Comparison of ENCODE assay signal across 21 cellular contexts in the genomic region with DNA sequence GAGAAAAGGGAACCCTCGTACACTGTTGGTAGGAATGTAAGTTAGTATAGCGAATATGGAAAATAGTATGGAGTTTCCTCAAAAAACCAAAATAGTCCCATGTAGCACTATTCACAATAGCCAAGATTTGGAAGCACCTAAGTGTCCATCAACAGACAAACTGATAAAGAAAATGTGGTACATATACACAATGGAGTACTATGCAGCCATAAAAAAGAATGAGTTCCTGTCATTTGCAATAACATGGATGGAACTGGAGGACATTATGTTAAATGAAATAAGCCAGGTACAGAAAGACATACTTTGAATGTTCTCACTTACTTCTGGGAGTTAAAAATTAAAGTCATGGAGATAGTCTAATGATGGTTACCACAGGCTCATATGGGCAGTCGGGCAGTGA. TPM values are rescaled to one million over a fixed set of nuclear protein-coding genes. Genes with fewer than 3 reads are reported as not detected.
DNase-seq lines count a peak whose midpoint lies in the region; ATAC-seq, FAIRE-seq and TF ChIP-seq lines count a peak whose summit lies in the region.
"Had no signal": no experiment of that assay in that cellular context is flagged by ENCODE, and none has a peak within 500 bp of the region (broad histone marks: within the 10 kb centered on the region; RNA-seq: fewer than 3 reads in every experiment).

No MANE protein-coding gene starts in this region.

- H3K9ac ChIP-seq in K562 (ENCODE audit: insufficient read depth in 1 of 2, low read depth in 2 of 2, low read length in 2 of 2) = no peak overlapping the region
- H3K9ac ChIP-seq: BLaER1, GM23248 had no signal

- intact Hi-C loops in activated naive CD4-positive, alpha-beta T cell treated with anti-CD3 and anti-CD28 coated beads for 36 hours (cut with micrococcal nuclease) = no loop called here
- intact Hi-C loops in CD8-positive, alpha-beta T cell (cut with DNase I, micrococcal nuclease) = loop anchor here in 1 of 2 experiments (5.0 kb wide), 1 partner anchor 257 kb away; the partner anchor contains the start of gene TSGA10IP
- intact Hi-C loops in K562 (cut with micrococcal nuclease) (no loop called here), Right ventricle myocardium superior (cut with DNase I) (no loop called here), cardiac septum (cut with DNase I) (no loop called here)

- no peak overlapping the region for H3K27ac ChIP-seq in CD8-positive, alpha-beta T cell (ENCODE audit: low read depth, low read length)
- no peak overlapping the region for H3K27ac ChIP-seq in K562 (ENCODE audit: extremely low read depth, low read depth, low read length)
- H3K27ac ChIP-seq: BLaER1, C4-2B, GM23248 had no signal

- H3K4me2 ChIP-seq in K562 (ENCODE audit: insufficient read depth, low read length) = no peak overlapping the region
- H3K4me2 ChIP-seq: BLaER1 had no signal

- no peak overlapping the region for H3K4me3 Mint-ChIP-seq in activated naive CD4-positive, alpha-beta T cell treated with anti-CD3 and anti-CD28 coated beads, Interleukin-2, amount 50 U/mL, for 24 hours
- H3K4me3 Mint-ChIP-seq in activated naive CD4-positive, alpha-beta T cell treated with anti-CD3 and anti-CD28 coated beads for 36 hours = no peak overlapping the region
- H3K4me3 Mint-ChIP-seq in CD8-positive, alpha-beta T cell = no peak overlapping the region
- H3K4me3 Mint-ChIP-seq: B cell; CD4-positive, alpha-beta T cell had no signal

- POLR2A ChIA-PET in CD8-positive, alpha-beta T cell (lab: Charles Lee) = no interaction called here
- POLR2A ChIA-PET in K562 (lab: Yijun Ruan, JAX) = no interaction called here

- no peak overlapping the region for H2AFZ ChIP-seq in K562 (ENCODE audit: low read depth, low read length)
- H2AFZ ChIP-seq: GM23248 had no signal

- in situ Hi-C loops in K562 (cut with MboI) = no loop called here

- CTCF ChIA-PET in activated naive CD4-positive, alpha-beta T cell treated with anti-CD3 and anti-CD28 coated beads for 36 hours (lab: Charles Lee) = no interaction called here
- CTCF ChIA-PET in CD8-positive, alpha-beta T cell (lab: Charles Lee) = no interaction called here
- CTCF ChIA-PET in K562 (lab: Yijun Ruan, JAX; ENCODE audit: low intra/inter-chr PET ratio) = no interaction called here

- H3K36me3 Mint-ChIP-seq in activated naive CD4-positive, alpha-beta T cell treated with anti-CD3 and anti-CD28 coated beads, Interleukin-2, amount 50 U/mL, for 24 hours = peaks cover 18% of the 10 kb centered on the region
- peaks cover 13% of the 10 kb centered on the region for H3K36me3 Mint-ChIP-seq in activated naive CD4-positive, alpha-beta T cell treated with anti-CD3 and anti-CD28 coated beads for 36 hours (ENCODE audit: low read depth)
- H3K36me3 Mint-ChIP-seq in CD8-positive, alpha-beta T cell = peaks cover 51% of the 10 kb centered on the region

- no peaks in the 10 kb centered on the region for H3K27me3 Mint-ChIP-seq in activated naive CD4-positive, alpha-beta T cell treated with anti-CD3 and anti-CD28 coated beads, Interleukin-2, amount 50 U/mL, for 24 hours
- no peaks in the 10 kb centered on the region for H3K27me3 Mint-ChIP-seq in activated naive CD4-positive, alpha-beta T cell treated with anti-CD3 and anti-CD28 coated beads for 36 hours (ENCODE audit: low read depth)
- no peaks in the 10 kb centered on the region for H3K27me3 Mint-ChIP-seq in CD8-positive, alpha-beta T cell (ENCODE audit: low read depth)
- H3K27me3 Mint-ChIP-seq: B cell; CD4-positive, alpha-beta T cell had no signal

- H3K9me3 ChIP-seq in CD8-positive, alpha-beta T cell (ENCODE audit: low read length) = no peaks in the 10 kb centered on the region
- H3K9me3 ChIP-seq in K562 (replicated peaks; ENCODE audit: control insufficient read depth, insufficient read depth, low read depth, low read length) = no peaks in the 10 kb centered on the region

- TF ChIP-seq EP300 in K562 (IDR thresholded peaks at IDR 0.05; ENCODE audit: low read length) = no peak

- no peaks in the 10 kb centered on the region for H3K4me1 ChIP-seq in CD8-positive, alpha-beta T cell (ENCODE audit: insufficient read depth, low read length)
- H3K4me1 ChIP-seq in K562 (replicated peaks in 1 of 2; ENCODE audit: control insufficient read depth in 2 of 2, insufficient read depth in 2 of 2, low read length in 2 of 2) = peaks cover 3 to 4% of the 10 kb centered on the region in 2 experiments; a peak in 2 of 5 replicates
- H3K4me1 ChIP-seq: Caco-2 had no signal

- TF ChIP-seq RAD21 in K562 (CRISPR knock-in tag; conservative IDR thresholded peaks at IDR 0.05 in 1 of 2, IDR thresholded peaks at IDR 0.05 in 1 of 2) = no peak

- peaks cover 3% of the 10 kb centered on the region for H3K36me3 ChIP-seq in CD8-positive, alpha-beta T cell (ENCODE audit: insufficient read depth, low read length)
- no peaks in the 10 kb centered on the region for H3K36me3 ChIP-seq in K562 (ENCODE audit: control insufficient read depth, insufficient read depth, low read length)

- no peak overlapping the region for H3K4me3 ChIP-seq in CD8-positive, alpha-beta T cell (ENCODE audit: low read depth, low read length)
- no peak overlapping the region for H3K4me3 ChIP-seq in K562
- H3K4me3 ChIP-seq: BLaER1, GM23248 had no signal

- FAIRE-seq in K562 (lab: Jason Lieb, UNC) = no peak
- FAIRE-seq: G401.6, GM12892, H1 had no signal

- no peaks in the 10 kb centered on the region for H3K79me2 ChIP-seq in K562 (ENCODE audit: control insufficient read depth, insufficient read depth, low read length)

- H3K4me1 Mint-ChIP-seq in activated naive CD4-positive, alpha-beta T cell treated with anti-CD3 and anti-CD28 coated beads, Interleukin-2, amount 50 U/mL, for 24 hours = no peaks in the 10 kb centered on the region
- peaks cover 4% of the 10 kb centered on the region for H3K4me1 Mint-ChIP-seq in activated naive CD4-positive, alpha-beta T cell treated with anti-CD3 and anti-CD28 coated beads for 36 hours (ENCODE audit: low read depth)
- H3K4me1 Mint-ChIP-seq in CD8-positive, alpha-beta T cell (ENCODE audit: low read depth) = peaks cover 3% of the 10 kb centered on the region

- H3K9me3 Mint-ChIP-seq in activated naive CD4-positive, alpha-beta T cell treated with anti-CD3 and anti-CD28 coated beads, Interleukin-2, amount 50 U/mL, for 24 hours = no peaks in the 10 kb centered on the region
- peaks cover 17% of the 10 kb centered on the region for H3K9me3 Mint-ChIP-seq in activated naive CD4-positive, alpha-beta T cell treated with anti-CD3 and anti-CD28 coated beads for 36 hours
- H3K9me3 Mint-ChIP-seq in CD8-positive, alpha-beta T cell = peaks cover 24% of the 10 kb centered on the region

- no peak for DNase-seq in activated naive CD4-positive, alpha-beta T cell treated with anti-CD3 and anti-CD28 coated beads for 36 hours
- DNase-seq in CD8-positive, alpha-beta T cell = no peak
- no peak for DNase-seq in K562 (ENCODE audit: extremely low read depth in 1 of 4, low spot score in 3 of 4)
- DNase-seq in Right ventricle myocardium superior = no peak
- DNase-seq in cardiac septum (ENCODE audit: low spot score) = no peak
- no peak for DNase-seq in NCI-H2029 treated with DMSO at 0.1 percent for 48 hours (lab: John Stamatoyannopoulos, UW)
- DNase-seq: 8988T; Caco-2; CD4-positive, alpha-beta T cell; DMS153; DND-41; GM23248; H7; HCEC 1CT had no signal

- no peak for TF ChIP-seq CTCF in CD8-positive, alpha-beta T cell (IDR thresholded peaks at IDR 0.05)
- TF ChIP-seq CTCF in K562 (IDR thresholded peaks at IDR 0.05 in 2 of 3, conservative IDR thresholded peaks at IDR 0.05 in 1 of 3; ENCODE audit: insufficient read depth in 2 of 3, low read depth in 1 of 3, low read length in 3 of 3) = no peak

- no peak for ATAC-seq in CD8-positive, alpha-beta T cell
- ATAC-seq in K562 = no peak
- ATAC-seq in Right ventricle myocardium superior (ENCODE audit: poor library complexity) = no peak

- H3K27me3 ChIP-seq in CD8-positive, alpha-beta T cell (ENCODE audit: insufficient read depth, low read length) = no peaks in the 10 kb centered on the region
- no peaks in the 10 kb centered on the region for H3K27me3 ChIP-seq in K562 (ENCODE audit: control insufficient read depth in 2 of 2, insufficient read depth in 2 of 2, low read length in 2 of 2)
- H3K27me3 ChIP-seq: BLaER1 had no signal

- no peaks in the 10 kb centered on the region for H4K20me1 ChIP-seq in K562 (replicated peaks; ENCODE audit: control insufficient read depth, insufficient read depth, low read length)
- H4K20me1 ChIP-seq: BLaER1 had no signal

- no peaks in the 10 kb centered on the region for H3K9me1 ChIP-seq in K562 (ENCODE audit: control insufficient read depth, insufficient read depth, low read length)

- 96% methylated on average over 3 of the region's 3 CpGs for WGBS in K562 (ENCODE audit: insufficient coverage, low coverage, missing lambda C conversion rate)

- no peak for TF ChIP-seq POLR2A in K562 (conservative IDR thresholded peaks at IDR 0.05)

- BruUV-seq in K562 (replicated peaks; lab: Mats Ljungman, UMichigan) = no TSS peak

- H3K27ac Mint-ChIP-seq in activated naive CD4-positive, alpha-beta T cell treated with anti-CD3 and anti-CD28 coated beads, Interleukin-2, amount 50 U/mL, for 24 hours = peak overlapping the region; percentile 46
- no peak overlapping the region for H3K27ac Mint-ChIP-seq in activated naive CD4-positive, alpha-beta T cell treated with anti-CD3 and anti-CD28 coated beads for 36 hours
- H3K27ac Mint-ChIP-seq in CD8-positive, alpha-beta T cell = peak overlapping the region; percentile 68
- H3K27ac Mint-ChIP-seq: B cell had no signal

TF ChIP-seq in K562, 482 proteins besides CTCF, POLR2A, EP300 and RAD21 (continues in another document):
- no peak for TF ChIP-seq CSDE1 (IDR thresholded peaks at IDR 0.05)

RNA-seq across cellular contexts. Expression of gene KLC2, which starts 53.1 kb away (rescaled TPM):
- 10 to 100 TPM; 36.9 to 41.7 TPM for total RNA-seq in activated naive CD4-positive, alpha-beta T cell treated with anti-CD3 and anti-CD28 coated beads for 36 hours
- 10 to 100 TPM; 29.6 to 35.4 TPM for total RNA-seq in CD8-positive, alpha-beta T cell
- total RNA-seq in K562 (2011; cell fraction: chromatin; rRNA removed; ENCODE audit: low replicate concordance) = 40.5 and 97.2 TPM in 2 replicates
- 43.6 and 44.5 TPM in 2 replicates for total RNA-seq in K562 (2011; cell fraction: nucleolus; rRNA removed)
- 39.9 and 51.1 TPM in 2 replicates for total RNA-seq in K562 (2011; cell fraction: nucleoplasm; rRNA removed)
- total RNA-seq in K562 (2014; rRNA removed) = 9.3 and 10.2 TPM in 2 replicates
- total RNA-seq in K562 (2014; rRNA removed; fragmentation: Illumina TruSeq; extraction: Trizol) = 2.5 and 4.1 TPM in 2 replicates
- total RNA-seq in K562 (2015; rRNA removed; fragmentation: Illumina TruSeq; extraction: Trizol) = 8.8 and 10.4 TPM in 2 replicates
- total RNA-seq in K562 (2021) = 28.6 and 29.2 TPM in 2 replicates
- polyA plus RNA-seq in K562 (2011; rRNA removed) = 8.5 and 12.5 TPM in 2 replicates
- 7.7 and 14.0 TPM in 2 replicates for polyA plus RNA-seq in K562 (2011; cell fraction: cytosol; rRNA removed)
- 40.5 and 65.1 TPM in 2 replicates for polyA plus RNA-seq in K562 (2011; cell fraction: nucleus; rRNA removed)
- polyA plus RNA-seq in K562 (2012) = 18.1 and 26.7 TPM in 2 replicates
- polyA plus RNA-seq in K562 (2014; fragmentation: Illumina TruSeq; extraction: Trizol) = 14.6 and 18.0 TPM in 2 replicates
- polyA plus RNA-seq in K562 (2014; fragmentation: Nextera tagmentation; extraction: Ambion mirVana) = under 1 TPM in 1 of 2 experiments, not detected in 1; 0.08 TPM
- polyA plus RNA-seq in K562 (2014; rRNA removed) = 20.5 and 23.3 TPM in 2 replicates
- polyA minus RNA-seq in K562 (2011; rRNA and poly(A)+ RNA removed) = 9.1 and 11.0 TPM in 2 replicates
- 9.9 and 10.3 TPM in 2 replicates for polyA minus RNA-seq in K562 (2011; cell fraction: cytosol; rRNA and poly(A)+ RNA removed)
- 14.5 and 19.0 TPM in 2 replicates for polyA minus RNA-seq in K562 (2011; cell fraction: nucleus; rRNA and poly(A)+ RNA removed)
- 30.7 TPM for total RNA-seq in Right ventricle myocardium superior
- 43.5 TPM for total RNA-seq in cardiac septum
